22 cellular contexts compared by ENCODE assay signal in genomic region chr11:82675838-82676237, GRCh38. TPM values are rescaled to one million over a fixed set of nuclear protein-coding genes. Genes with fewer than 3 reads are reported as not detected.
"Had no signal": no experiment of that assay in that cellular context is flagged by ENCODE, and none has a peak within 500 bp of the region (broad histone marks: within the 10 kb centered on the region; RNA-seq: fewer than 3 reads in every experiment).

No MANE protein-coding gene starts in this region.

- H3K36me3 Mint-ChIP-seq: activated CD4-positive, alpha-beta memory T cell treated with anti-CD3 and anti-CD28 coated beads for 36 hours; activated naive CD4-positive, alpha-beta T cell treated with anti-CD3 and anti-CD28 coated beads, Interleukin-2, amount 10 ng/mL, durations not matched to agents 7 days and 5 days; memory B cell had no signal

- DNase-seq: activated CD4-positive, alpha-beta memory T cell treated with anti-CD3 and anti-CD28 coated beads for 36 hours; activated CD4-positive, alpha-beta T cell treated with anti-CD3 and anti-CD28 coated beads for 4 hours; activated effector memory CD4-positive, alpha-beta T cell treated with Interleukin-2 at 50 U/mL for 16 hours; activated naive CD4-positive, alpha-beta T cell treated with anti-CD3 and anti-CD28 coated beads, Interleukin-2, amount 10 ng/mL, durations not matched to agents 7 days and 5 days; activated T-cell treated with anti-CD3 and anti-CD28 coated beads, Interleukin-2, amount 50 U/mL, for 72 hours; amygdala; cortex of kidney; heart left ventricle; islet precursor cell; left cardiac atrium; pancreas; psoas muscle; right cardiac atrium; stimulated activated CD4-positive, alpha-beta T cell treated with anti-CD3 and anti-CD28 coated beads, Interleukin-4, amount 100 ng/mL, for 24 hours; stimulated activated naive CD8-positive, alpha-beta T cell treated with anti-CD3 and anti-CD28 coated beads, Interleukin-15, amount 100 ng/mL, for 72 hours; T-helper 9 cell; tibial artery had no signal

- H3K36me3 ChIP-seq: heart left ventricle, neutrophil, pancreas, tibial artery had no signal

- ATAC-seq: activated T-cell treated with anti-CD3 and anti-CD28 coated beads, Interleukin-2, amount 50 U/mL, for 72 hours; heart left ventricle; left cardiac atrium; pancreas; psoas muscle; right cardiac atrium; stimulated activated naive CD8-positive, alpha-beta T cell treated with anti-CD3 and anti-CD28 coated beads, Interleukin-15, amount 100 ng/mL, for 72 hours had no signal

- H3K27me3 ChIP-seq: neutrophil, pancreas, tibial artery had no signal

- H3K27ac ChIP-seq: heart left ventricle, neutrophil, pancreas, psoas muscle, tibial artery had no signal

- H3K27ac Mint-ChIP-seq: activated CD4-positive, alpha-beta memory T cell treated with anti-CD3 and anti-CD28 coated beads for 36 hours; activated naive CD4-positive, alpha-beta T cell treated with anti-CD3 and anti-CD28 coated beads, Interleukin-2, amount 10 ng/mL, durations not matched to agents 7 days and 5 days; activated T-cell treated with anti-CD3 and anti-CD28 coated beads, Interleukin-2, amount 50 U/mL, for 72 hours; memory B cell; nephron had no signal

- H3K4me1 Mint-ChIP-seq: activated naive CD4-positive, alpha-beta T cell treated with anti-CD3 and anti-CD28 coated beads, Interleukin-2, amount 10 ng/mL, durations not matched to agents 7 days and 5 days; memory B cell; nephron; stimulated activated naive CD8-positive, alpha-beta T cell treated with anti-CD3 and anti-CD28 coated beads, Interleukin-15, amount 100 ng/mL, for 72 hours had no signal

- H3K9me3 ChIP-seq: heart left ventricle, neutrophil, pancreas, psoas muscle, tibial artery had no signal

- H3K4me3 ChIP-seq: heart left ventricle, pancreas, psoas muscle, tibial artery had no signal

- H3K4me1 ChIP-seq: heart left ventricle, pancreas, psoas muscle, tibial artery had no signal

- H3K9me3 Mint-ChIP-seq: activated naive CD4-positive, alpha-beta T cell treated with anti-CD3 and anti-CD28 coated beads, Interleukin-2, amount 10 ng/mL, durations not matched to agents 7 days and 5 days; activated T-cell treated with anti-CD3 and anti-CD28 coated beads, Interleukin-2, amount 50 U/mL, for 72 hours; memory B cell; stimulated activated naive CD8-positive, alpha-beta T cell treated with anti-CD3 and anti-CD28 coated beads, Interleukin-15, amount 100 ng/mL, for 72 hours had no signal

- H3K27me3 Mint-ChIP-seq: stimulated activated naive CD8-positive, alpha-beta T cell treated with anti-CD3 and anti-CD28 coated beads, Interleukin-15, amount 100 ng/mL, for 72 hours had no signal

- H3K4me3 Mint-ChIP-seq: activated CD4-positive, alpha-beta memory T cell treated with anti-CD3 and anti-CD28 coated beads for 36 hours; activated naive CD4-positive, alpha-beta T cell treated with anti-CD3 and anti-CD28 coated beads, Interleukin-2, amount 10 ng/mL, durations not matched to agents 7 days and 5 days; activated T-cell treated with anti-CD3 and anti-CD28 coated beads, Interleukin-2, amount 50 U/mL, for 72 hours; memory B cell; nephron; stimulated activated naive CD8-positive, alpha-beta T cell treated with anti-CD3 and anti-CD28 coated beads, Interleukin-15, amount 100 ng/mL, for 72 hours had no signal

RNA-seq across cellular contexts. Expression of gene FAM181B, which starts 57.8 kb away (rescaled TPM):
- total RNA-seq: activated T-cell treated with anti-CD3 and anti-CD28 coated beads, Interleukin-2, amount 50 U/mL, for 72 hours; fibroblast of villous mesenchyme; myocyte had no signal
